Comparison of ENCODE assay signal across 9 cellular contexts in genomic region chr18:61272793-61273192, GRCh38.
"Had no signal": no experiment of that assay in that cellular context is flagged by ENCODE, and none has a peak within 500 bp of the region (broad histone marks: within the 10 kb centered on the region; RNA-seq: fewer than 3 reads in every experiment).

No MANE protein-coding gene starts in this region.

- H3K27ac Mint-ChIP-seq: IgD-negative memory B cell had no signal

- FAIRE-seq: HepG2, HTR-8/SVneo, K562 had no signal

- DNase-seq: IMR-90, KBM-7, KG1 had no signal

- H3K4me3 ChIP-seq: K562 had no signal

- H3K27me3 Mint-ChIP-seq: IgD-negative memory B cell had no signal

- H3K4me3 Mint-ChIP-seq: IgD-negative memory B cell had no signal

- H3K4me1 Mint-ChIP-seq: IgD-negative memory B cell had no signal

- ATAC-seq: HepG2, K562 had no signal

- H3K4me2 ChIP-seq: KMS-11 had no signal

- H3K36me3 Mint-ChIP-seq: IgD-negative memory B cell had no signal

- H3K27ac ChIP-seq: HL-60, KMS-11 had no signal

- H3K9ac ChIP-seq: KMS-11 had no signal
